1 cellular context compared by ENCODE assay signal in the genomic region with DNA sequence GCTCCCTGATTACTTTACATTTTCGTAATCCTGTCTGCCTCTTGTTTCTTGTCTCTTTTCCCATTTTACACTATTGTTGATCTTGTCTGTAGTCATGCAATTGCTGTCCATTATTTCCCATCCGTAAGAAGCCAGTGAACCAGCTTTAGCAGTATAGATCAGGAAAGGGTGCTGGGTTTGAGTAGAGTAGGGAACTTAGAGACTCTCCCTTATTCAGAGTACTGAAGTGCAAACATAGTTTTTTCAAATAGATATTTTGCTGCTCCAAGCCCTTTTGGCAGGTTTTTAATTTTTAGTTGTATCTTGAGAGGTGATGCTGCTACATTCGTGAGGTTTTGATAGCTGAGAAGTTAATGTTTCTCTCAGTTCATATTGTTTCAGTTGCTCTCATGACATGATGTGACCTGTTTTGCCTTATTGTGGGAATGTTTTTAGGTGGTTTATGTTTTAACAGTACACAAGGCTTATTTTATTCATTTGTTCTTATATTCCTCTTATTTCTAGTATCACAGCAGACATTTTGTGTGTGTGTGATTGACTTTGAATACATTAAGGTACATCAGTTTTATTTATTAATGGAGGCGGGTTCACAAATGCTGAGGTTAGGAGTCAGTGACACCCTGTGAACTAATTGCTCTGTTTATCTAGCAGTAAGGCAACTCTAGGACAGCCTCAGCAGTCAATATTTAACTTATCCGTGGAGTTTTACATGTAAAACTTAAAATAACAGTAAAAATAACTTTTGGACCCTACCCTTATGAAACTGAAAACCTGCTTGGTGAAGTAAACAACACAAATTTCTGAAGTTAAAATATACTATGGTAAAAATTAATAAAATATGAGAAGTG.
TF ChIP-seq lines count a peak whose summit lies in the region.

No MANE protein-coding gene starts in this region.

TF ChIP-seq in HepG2, 621 proteins besides CTCF, POLR2A, EP300 and RAD21 (continued from another document and continues in another):
- TF ChIP-seq, protein P1, sequence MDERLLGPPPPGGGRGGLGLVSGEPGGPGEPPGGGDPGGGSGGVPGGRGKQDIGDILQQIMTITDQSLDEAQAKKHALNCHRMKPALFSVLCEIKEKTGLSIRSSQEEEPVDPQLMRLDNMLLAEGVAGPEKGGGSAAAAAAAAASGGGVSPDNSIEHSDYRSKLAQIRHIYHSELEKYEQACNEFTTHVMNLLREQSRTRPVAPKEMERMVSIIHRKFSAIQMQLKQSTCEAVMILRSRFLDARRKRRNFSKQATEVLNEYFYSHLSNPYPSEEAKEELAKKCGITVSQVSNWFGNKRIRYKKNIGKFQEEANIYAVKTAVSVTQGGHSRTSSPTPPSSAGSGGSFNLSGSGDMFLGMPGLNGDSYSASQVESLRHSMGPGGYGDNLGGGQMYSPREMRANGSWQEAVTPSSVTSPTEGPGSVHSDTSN (CRISPR knock-in tag; IDR thresholded peaks at IDR 0.05), result no peak
- TF ChIP-seq, protein P2, sequence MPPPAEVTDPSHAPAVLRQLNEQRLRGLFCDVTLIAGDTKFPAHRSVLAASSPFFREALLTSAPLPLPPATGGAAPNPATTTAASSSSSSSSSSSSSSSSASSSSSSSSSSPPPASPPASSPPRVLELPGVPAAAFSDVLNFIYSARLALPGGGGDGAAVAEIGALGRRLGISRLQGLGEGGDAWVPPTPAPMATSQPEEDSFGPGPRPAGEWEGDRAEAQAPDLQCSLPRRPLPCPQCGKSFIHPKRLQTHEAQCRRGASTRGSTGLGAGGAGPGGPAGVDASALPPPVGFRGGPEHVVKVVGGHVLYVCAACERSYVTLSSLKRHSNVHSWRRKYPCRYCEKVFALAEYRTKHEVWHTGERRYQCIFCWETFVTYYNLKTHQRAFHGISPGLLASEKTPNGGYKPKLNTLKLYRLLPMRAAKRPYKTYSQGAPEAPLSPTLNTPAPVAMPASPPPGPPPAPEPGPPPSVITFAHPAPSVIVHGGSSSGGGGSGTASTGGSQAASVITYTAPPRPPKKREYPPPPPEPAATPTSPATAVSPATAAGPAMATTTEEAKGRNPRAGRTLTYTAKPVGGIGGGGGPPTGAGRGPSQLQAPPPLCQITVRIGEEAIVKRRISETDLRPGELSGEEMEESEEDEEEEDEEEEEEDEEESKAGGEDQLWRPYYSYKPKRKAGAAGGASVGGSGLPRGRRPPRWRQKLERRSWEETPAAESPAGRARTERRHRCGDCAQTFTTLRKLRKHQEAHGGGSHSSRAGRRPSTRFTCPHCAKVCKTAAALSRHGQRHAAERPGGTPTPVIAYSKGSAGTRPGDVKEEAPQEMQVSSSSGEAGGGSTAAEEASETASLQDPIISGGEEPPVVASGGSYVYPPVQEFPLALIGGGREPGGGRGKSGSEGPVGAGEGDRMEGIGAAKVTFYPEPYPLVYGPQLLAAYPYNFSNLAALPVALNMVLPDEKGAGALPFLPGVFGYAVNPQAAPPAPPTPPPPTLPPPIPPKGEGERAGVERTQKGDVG (CRISPR knock-in tag; IDR thresholded peaks at IDR 0.05; ENCODE audit: borderline replicate concordance), result no peak
- TF ChIP-seq ZNF101 (CRISPR knock-in tag; IDR thresholded peaks at IDR 0.05; ENCODE audit: borderline replicate concordance, low read depth) (no peak), HOXD1 (CRISPR knock-in tag; IDR thresholded peaks at IDR 0.05) (no peak), ZSCAN29 (CRISPR knock-in tag; conservative IDR thresholded peaks at IDR 0.05) (peak; percentile 39; the same call in 1 of the 2 replicates), U2AF2 (IDR thresholded peaks at IDR 0.05; ENCODE audit: low read depth, low read length) (no peak), ZNF382 (CRISPR knock-in tag; IDR thresholded peaks at IDR 0.05; ENCODE audit: borderline replicate concordance) (no peak), ZFP41 (CRISPR knock-in tag; IDR thresholded peaks at IDR 0.05; ENCODE audit: borderline replicate concordance) (no peak), ZNF274 (CRISPR knock-in tag; IDR thresholded peaks at IDR 0.05) (no peak), PAWR (CRISPR knock-in tag; IDR thresholded peaks at IDR 0.05; ENCODE audit: borderline replicate concordance) (no peak), ZNF549 (CRISPR knock-in tag; IDR thresholded peaks at IDR 0.05) (no peak), GTF3A (CRISPR knock-in tag; conservative IDR thresholded peaks at IDR 0.05) (no peak), HNF4A (CRISPR knock-in tag; IDR thresholded peaks at IDR 0.05) (peak; percentile 43; the same call in 1 of the 2 replicates), NFATC3 (CRISPR knock-in tag; IDR thresholded peaks at IDR 0.05) (no peak), MTA3 (CRISPR knock-in tag; IDR thresholded peaks at IDR 0.05) (no peak), PRPF4 (IDR thresholded peaks at IDR 0.05; ENCODE audit: low read depth, low read length, poor library complexity, severe bottlenecking) (no peak)
- TF ChIP-seq, protein P3, sequence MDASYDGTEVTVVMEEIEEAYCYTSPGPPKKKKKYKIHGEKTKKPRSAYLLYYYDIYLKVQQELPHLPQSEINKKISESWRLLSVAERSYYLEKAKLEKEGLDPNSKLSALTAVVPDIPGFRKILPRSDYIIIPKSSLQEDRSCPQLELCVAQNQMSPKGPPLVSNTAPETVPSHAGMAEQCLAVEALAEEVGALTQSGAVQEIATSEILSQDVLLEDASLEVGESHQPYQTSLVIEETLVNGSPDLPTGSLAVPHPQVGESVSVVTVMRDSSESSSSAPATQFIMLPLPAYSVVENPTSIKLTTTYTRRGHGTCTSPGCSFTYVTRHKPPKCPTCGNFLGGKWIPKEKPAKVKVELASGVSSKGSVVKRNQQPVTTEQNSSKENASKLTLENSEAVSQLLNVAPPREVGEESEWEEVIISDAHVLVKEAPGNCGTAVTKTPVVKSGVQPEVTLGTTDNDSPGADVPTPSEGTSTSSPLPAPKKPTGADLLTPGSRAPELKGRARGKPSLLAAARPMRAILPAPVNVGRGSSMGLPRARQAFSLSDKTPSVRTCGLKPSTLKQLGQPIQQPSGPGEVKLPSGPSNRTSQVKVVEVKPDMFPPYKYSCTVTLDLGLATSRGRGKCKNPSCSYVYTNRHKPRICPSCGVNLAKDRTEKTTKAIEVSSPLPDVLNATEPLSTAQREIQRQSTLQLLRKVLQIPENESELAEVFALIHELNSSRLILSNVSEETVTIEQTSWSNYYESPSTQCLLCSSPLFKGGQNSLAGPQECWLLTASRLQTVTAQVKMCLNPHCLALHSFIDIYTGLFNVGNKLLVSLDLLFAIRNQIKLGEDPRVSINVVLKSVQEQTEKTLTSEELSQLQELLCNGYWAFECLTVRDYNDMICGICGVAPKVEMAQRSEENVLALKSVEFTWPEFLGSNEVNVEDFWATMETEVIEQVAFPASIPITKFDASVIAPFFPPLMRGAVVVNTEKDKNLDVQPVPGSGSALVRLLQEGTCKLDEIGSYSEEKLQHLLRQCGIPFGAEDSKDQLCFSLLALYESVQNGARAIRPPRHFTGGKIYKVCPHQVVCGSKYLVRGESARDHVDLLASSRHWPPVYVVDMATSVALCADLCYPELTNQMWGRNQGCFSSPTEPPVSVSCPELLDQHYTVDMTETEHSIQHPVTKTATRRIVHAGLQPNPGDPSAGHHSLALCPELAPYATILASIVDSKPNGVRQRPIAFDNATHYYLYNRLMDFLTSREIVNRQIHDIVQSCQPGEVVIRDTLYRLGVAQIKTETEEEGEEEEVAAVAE (CRISPR knock-in tag; IDR thresholded peaks at IDR 0.05; ENCODE audit: borderline replicate concordance), result no peak
- TF ChIP-seq, protein P4, sequence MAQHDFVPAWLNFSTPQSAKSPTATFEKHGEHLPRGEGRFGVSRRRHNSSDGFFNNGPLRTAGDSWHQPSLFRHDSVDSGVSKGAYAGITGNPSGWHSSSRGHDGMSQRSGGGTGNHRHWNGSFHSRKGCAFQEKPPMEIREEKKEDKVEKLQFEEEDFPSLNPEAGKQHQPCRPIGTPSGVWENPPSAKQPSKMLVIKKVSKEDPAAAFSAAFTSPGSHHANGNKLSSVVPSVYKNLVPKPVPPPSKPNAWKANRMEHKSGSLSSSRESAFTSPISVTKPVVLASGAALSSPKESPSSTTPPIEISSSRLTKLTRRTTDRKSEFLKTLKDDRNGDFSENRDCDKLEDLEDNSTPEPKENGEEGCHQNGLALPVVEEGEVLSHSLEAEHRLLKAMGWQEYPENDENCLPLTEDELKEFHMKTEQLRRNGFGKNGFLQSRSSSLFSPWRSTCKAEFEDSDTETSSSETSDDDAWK (CRISPR knock-in tag; IDR thresholded peaks at IDR 0.05), result no peak
- TF ChIP-seq, protein P5, sequence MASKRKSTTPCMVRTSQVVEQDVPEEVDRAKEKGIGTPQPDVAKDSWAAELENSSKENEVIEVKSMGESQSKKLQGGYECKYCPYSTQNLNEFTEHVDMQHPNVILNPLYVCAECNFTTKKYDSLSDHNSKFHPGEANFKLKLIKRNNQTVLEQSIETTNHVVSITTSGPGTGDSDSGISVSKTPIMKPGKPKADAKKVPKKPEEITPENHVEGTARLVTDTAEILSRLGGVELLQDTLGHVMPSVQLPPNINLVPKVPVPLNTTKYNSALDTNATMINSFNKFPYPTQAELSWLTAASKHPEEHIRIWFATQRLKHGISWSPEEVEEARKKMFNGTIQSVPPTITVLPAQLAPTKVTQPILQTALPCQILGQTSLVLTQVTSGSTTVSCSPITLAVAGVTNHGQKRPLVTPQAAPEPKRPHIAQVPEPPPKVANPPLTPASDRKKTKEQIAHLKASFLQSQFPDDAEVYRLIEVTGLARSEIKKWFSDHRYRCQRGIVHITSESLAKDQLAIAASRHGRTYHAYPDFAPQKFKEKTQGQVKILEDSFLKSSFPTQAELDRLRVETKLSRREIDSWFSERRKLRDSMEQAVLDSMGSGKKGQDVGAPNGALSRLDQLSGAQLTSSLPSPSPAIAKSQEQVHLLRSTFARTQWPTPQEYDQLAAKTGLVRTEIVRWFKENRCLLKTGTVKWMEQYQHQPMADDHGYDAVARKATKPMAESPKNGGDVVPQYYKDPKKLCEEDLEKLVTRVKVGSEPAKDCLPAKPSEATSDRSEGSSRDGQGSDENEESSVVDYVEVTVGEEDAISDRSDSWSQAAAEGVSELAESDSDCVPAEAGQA (IDR thresholded peaks at IDR 0.05; ENCODE audit: low read depth), result no peak
- TF ChIP-seq, protein P5 (CRISPR knock-in tag; IDR thresholded peaks at IDR 0.05; ENCODE audit: borderline replicate concordance), result no peak
- TF ChIP-seq, protein P6, sequence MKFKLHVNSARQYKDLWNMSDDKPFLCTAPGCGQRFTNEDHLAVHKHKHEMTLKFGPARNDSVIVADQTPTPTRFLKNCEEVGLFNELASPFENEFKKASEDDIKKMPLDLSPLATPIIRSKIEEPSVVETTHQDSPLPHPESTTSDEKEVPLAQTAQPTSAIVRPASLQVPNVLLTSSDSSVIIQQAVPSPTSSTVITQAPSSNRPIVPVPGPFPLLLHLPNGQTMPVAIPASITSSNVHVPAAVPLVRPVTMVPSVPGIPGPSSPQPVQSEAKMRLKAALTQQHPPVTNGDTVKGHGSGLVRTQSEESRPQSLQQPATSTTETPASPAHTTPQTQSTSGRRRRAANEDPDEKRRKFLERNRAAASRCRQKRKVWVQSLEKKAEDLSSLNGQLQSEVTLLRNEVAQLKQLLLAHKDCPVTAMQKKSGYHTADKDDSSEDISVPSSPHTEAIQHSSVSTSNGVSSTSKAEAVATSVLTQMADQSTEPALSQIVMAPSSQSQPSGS (CRISPR knock-in tag; IDR thresholded peaks at IDR 0.05), result no peak
- TF ChIP-seq, protein P7, sequence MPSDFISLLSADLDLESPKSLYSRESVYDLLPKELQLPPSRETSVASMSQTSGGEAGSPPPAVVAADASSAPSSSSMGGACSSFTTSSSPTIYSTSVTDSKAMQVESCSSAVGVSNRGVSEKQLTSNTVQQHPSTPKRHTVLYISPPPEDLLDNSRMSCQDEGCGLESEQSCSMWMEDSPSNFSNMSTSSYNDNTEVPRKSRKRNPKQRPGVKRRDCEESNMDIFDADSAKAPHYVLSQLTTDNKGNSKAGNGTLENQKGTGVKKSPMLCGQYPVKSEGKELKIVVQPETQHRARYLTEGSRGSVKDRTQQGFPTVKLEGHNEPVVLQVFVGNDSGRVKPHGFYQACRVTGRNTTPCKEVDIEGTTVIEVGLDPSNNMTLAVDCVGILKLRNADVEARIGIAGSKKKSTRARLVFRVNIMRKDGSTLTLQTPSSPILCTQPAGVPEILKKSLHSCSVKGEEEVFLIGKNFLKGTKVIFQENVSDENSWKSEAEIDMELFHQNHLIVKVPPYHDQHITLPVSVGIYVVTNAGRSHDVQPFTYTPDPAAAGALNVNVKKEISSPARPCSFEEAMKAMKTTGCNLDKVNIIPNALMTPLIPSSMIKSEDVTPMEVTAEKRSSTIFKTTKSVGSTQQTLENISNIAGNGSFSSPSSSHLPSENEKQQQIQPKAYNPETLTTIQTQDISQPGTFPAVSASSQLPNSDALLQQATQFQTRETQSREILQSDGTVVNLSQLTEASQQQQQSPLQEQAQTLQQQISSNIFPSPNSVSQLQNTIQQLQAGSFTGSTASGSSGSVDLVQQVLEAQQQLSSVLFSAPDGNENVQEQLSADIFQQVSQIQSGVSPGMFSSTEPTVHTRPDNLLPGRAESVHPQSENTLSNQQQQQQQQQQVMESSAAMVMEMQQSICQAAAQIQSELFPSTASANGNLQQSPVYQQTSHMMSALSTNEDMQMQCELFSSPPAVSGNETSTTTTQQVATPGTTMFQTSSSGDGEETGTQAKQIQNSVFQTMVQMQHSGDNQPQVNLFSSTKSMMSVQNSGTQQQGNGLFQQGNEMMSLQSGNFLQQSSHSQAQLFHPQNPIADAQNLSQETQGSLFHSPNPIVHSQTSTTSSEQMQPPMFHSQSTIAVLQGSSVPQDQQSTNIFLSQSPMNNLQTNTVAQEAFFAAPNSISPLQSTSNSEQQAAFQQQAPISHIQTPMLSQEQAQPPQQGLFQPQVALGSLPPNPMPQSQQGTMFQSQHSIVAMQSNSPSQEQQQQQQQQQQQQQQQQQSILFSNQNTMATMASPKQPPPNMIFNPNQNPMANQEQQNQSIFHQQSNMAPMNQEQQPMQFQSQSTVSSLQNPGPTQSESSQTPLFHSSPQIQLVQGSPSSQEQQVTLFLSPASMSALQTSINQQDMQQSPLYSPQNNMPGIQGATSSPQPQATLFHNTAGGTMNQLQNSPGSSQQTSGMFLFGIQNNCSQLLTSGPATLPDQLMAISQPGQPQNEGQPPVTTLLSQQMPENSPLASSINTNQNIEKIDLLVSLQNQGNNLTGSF (CRISPR knock-in tag; IDR thresholded peaks at IDR 0.05), result no peak
